1 cellular context compared by ENCODE assay signal in genomic region chr12:100920493-100920892, GRCh38.
TF ChIP-seq lines count a peak whose summit lies in the region.

No MANE protein-coding gene starts in this region.

TF ChIP-seq in H1, 55 proteins besides CTCF, POLR2A, EP300 and RAD21:
- TF ChIP-seq SAP30 (IDR thresholded peaks at IDR 0.05; ENCODE audit: insufficient read depth, insufficient replicate concordance, low read length) (no peak), TEAD4 (IDR thresholded peaks at IDR 0.05; ENCODE audit: low read depth, low read length) (peak; percentile 85), KDM4A (IDR thresholded peaks at IDR 0.05; ENCODE audit: low read depth, low read length, severe bottlenecking) (no peak), MAFK (IDR thresholded peaks at IDR 0.05; ENCODE audit: low read depth, low read length) (0 out of 2 replicates have a peak, but pooled peaks have one; percentile 1), JUND (IDR thresholded peaks at IDR 0.05; ENCODE audit: low read length) (no peak), KDM5A (IDR thresholded peaks at IDR 0.05; ENCODE audit: low read length) (no peak), HDAC2 (IDR thresholded peaks at IDR 0.05; ENCODE audit: borderline replicate concordance in 1 of 2, low read depth in 2 of 2, low read length in 2 of 2) (no peak), BACH1 (IDR thresholded peaks at IDR 0.05; ENCODE audit: low read length) (no peak), FOSL1 (IDR thresholded peaks at IDR 0.05; ENCODE audit: insufficient read depth, low read depth, low read length) (no peak)
